12 cellular contexts compared by ENCODE assay signal in genomic region chr5:172757394-172758010, GRCh38. TPM values are rescaled to one million over a fixed set of nuclear protein-coding genes. Genes with fewer than 3 reads are reported as not detected.
DNase-seq lines count a peak whose midpoint lies in the region; ATAC-seq and TF ChIP-seq lines count a peak whose summit lies in the region.
"Had no signal": no experiment of that assay in that cellular context is flagged by ENCODE, and none has a peak within 500 bp of the region (broad histone marks: within the 10 kb centered on the region; RNA-seq: fewer than 3 reads in every experiment).

No MANE protein-coding gene starts in this region.

- H3K4me3 ChIP-seq in ACC112 (ENCODE audit: low read depth, low read length): peak overlapping the region; percentile 55

- ATAC-seq in HG03432 (IDR thresholded peaks at IDR 0.05; ENCODE audit: unreplicated experiment): no peak
- ATAC-seq in HG02884 (IDR thresholded peaks at IDR 0.05; ENCODE audit: unreplicated experiment): no peak

- peaks cover 16% of the 10 kb centered on the region for H3K4me1 ChIP-seq in ACC112 (ENCODE audit: control insufficient read depth, insufficient read depth, low read length, unreplicated experiment)

- TF ChIP-seq CTCF in osteocyte (IDR thresholded peaks at IDR 0.05): no peak

- H3K27ac ChIP-seq in ACC112 (ENCODE audit: low read depth, low read length): peak overlapping the region; percentile 92
- H3K27ac ChIP-seq: RWPE1 had no signal

- H3K27me3 ChIP-seq in ACC112 (ENCODE audit: insufficient read depth, low read length): no peaks in the 10 kb centered on the region

- peaks cover 12% of the 10 kb centered on the region for H3K4me1 Mint-ChIP-seq in osteocyte (ENCODE audit: unreplicated experiment)

- no peaks in the 10 kb centered on the region for H3K27me3 Mint-ChIP-seq in osteocyte (ENCODE audit: unreplicated experiment)

- peak overlapping the region; percentile 46 for H2AFZ ChIP-seq in ACC112 (ENCODE audit: low read length, unreplicated experiment)

- peak overlapping the region; percentile 92 for H3K27ac Mint-ChIP-seq in osteocyte (ENCODE audit: unreplicated experiment)

- no peak overlapping the region for H3K4me3 Mint-ChIP-seq in osteocyte (ENCODE audit: unreplicated experiment)

- H3K79me2 ChIP-seq in ACC112 (ENCODE audit: control insufficient read depth, insufficient read depth, low read length, unreplicated experiment): no peaks in the 10 kb centered on the region

- DNase-seq in NCI-H226: peak; percentile 29
- DNase-seq in dermis blood vessel endothelial cell: peak; percentile 31
- no peak for DNase-seq in osteocyte (ENCODE audit: extremely low spot score, unreplicated experiment)
- no peak for DNase-seq in iPS-NIHi7 (ENCODE audit: extremely low spot score)
- DNase-seq in stimulated activated CD4-positive, alpha-beta T cell treated with anti-CD3 and anti-CD28 coated beads, Interleukin-4, amount 100 ng/mL, for 1 hour: no peak
- DNase-seq: activated CD8-positive, alpha-beta memory T cell treated with anti-CD3 and anti-CD28 coated beads, Interleukin-2, amount 50 U/mL, for 48 hours; anterior cingulate cortex; GF-D8 had no signal

- peaks cover 10% of the 10 kb centered on the region for H3K9me3 Mint-ChIP-seq in osteocyte (ENCODE audit: unreplicated experiment)

- H3K36me3 Mint-ChIP-seq in osteocyte (ENCODE audit: unreplicated experiment): no peaks in the 10 kb centered on the region

- H3K36me3 ChIP-seq in ACC112 (ENCODE audit: insufficient read depth, low read length): no peaks in the 10 kb centered on the region

RNA-seq across cellular contexts. Expression of gene DUSP1, which starts 13.5 kb away (rescaled TPM):
- total RNA-seq in dermis blood vessel endothelial cell (105 and 303 TPM in 2 replicates), osteocyte (201 and 250 TPM in 2 replicates)

Comparison
In these comparisons a context has a peak if more than half of its experiments do, and no peak if none do; other contexts are left out.
1. DNase-seq: peak in NCI-H226 (single experiment) and dermis blood vessel endothelial cell (single experiment); none in osteocyte (single experiment), iPS-NIHi7 (single experiment) and stimulated activated CD4-positive, alpha-beta T cell treated with anti-CD3 and anti-CD28 coated beads, Interleukin-4, amount 100 ng/mL, for 1 hour (single experiment).